11 cellular contexts compared by ENCODE assay signal in the genomic region with DNA sequence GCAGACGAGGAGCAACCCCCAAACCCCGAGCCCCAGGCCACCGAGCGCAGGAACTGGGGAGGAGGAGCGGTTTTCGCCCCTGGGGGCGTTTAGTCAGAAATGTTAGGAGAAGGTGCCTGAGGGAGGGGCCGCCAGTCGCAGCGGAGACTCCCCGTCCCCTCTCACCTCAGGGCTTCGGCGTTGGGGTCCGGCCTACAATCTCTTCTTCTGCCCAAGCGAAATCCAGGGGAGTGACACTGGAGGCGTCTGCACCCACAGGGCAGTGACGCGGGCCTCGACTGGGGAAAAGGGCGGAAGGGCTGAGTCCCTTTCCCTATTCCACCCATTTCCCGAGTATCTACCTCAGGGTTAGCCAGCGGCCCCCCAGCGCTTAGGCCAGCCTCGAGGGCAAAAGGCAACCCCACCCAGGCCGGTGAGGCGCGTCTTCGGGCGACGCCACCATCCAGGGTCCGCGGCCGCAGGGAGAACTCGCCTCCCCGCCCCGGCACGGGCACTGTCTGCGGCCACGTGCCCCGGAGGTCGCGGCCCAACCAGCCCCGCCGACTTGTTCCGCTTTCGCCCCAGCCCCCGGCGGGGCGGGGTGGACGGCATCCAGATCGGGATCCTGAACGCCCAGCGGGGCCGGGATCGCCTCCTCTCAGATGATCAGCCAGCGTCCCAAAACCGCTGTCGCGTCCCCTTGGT.
DNase-seq lines count a peak whose midpoint lies in the region; ATAC-seq and TF ChIP-seq lines count a peak whose summit lies in the region.
"Had no signal": no experiment of that assay in that cellular context is flagged by ENCODE, and none has a peak within 500 bp of the region (broad histone marks: within the 10 kb centered on the region; RNA-seq: fewer than 3 reads in every experiment).

No MANE protein-coding gene starts in this region.

- H3K9me3 Mint-ChIP-seq in activated T-helper 17 cell treated with anti-CD3 and anti-CD28 coated beads, Interleukin-2, amount 50 U/mL, for 72 hours: no peaks in the 10 kb centered on the region
- H3K9me3 Mint-ChIP-seq: activated naive CD4-positive, alpha-beta T cell treated with anti-CD3 and anti-CD28 coated beads, Interleukin-2, amount 50 U/mL, for 72 hours had no signal

- H3K36me3 Mint-ChIP-seq in activated T-helper 17 cell treated with anti-CD3 and anti-CD28 coated beads, Interleukin-2, amount 50 U/mL, for 72 hours (ENCODE audit: low read depth): peaks cover 7% of the 10 kb centered on the region

- H3K4me3 ChIP-seq in fibroblast of villous mesenchyme (ENCODE audit: low read depth, low read length) (peak overlapping the region; percentile 26), muscle layer of colon (ENCODE audit: low read depth in 1 of 2, low read length in 2 of 2) (peak overlapping the region; percentile 29 to 30), thoracic aorta (peak overlapping the region; percentile 61)

- peak overlapping the region; percentile 33 for H3K4me3 Mint-ChIP-seq in activated T-helper 17 cell treated with anti-CD3 and anti-CD28 coated beads, Interleukin-2, amount 50 U/mL, for 72 hours

- no peak overlapping the region for H3K27ac Mint-ChIP-seq in activated T-helper 17 cell treated with anti-CD3 and anti-CD28 coated beads, Interleukin-2, amount 50 U/mL, for 72 hours
- H3K27ac Mint-ChIP-seq: activated naive CD4-positive, alpha-beta T cell treated with anti-CD3 and anti-CD28 coated beads, Interleukin-2, amount 50 U/mL, for 72 hours had no signal

- no peak for ATAC-seq in activated T-helper 17 cell treated with anti-CD3 and anti-CD28 coated beads, Interleukin-2, amount 50 U/mL, for 72 hours (replicated peaks)
- ATAC-seq in thoracic aorta (ENCODE audit: insufficient number of reproducible peaks, low FRiP score, low read depth): no peak
- no peak for ATAC-seq in HG02763 (IDR thresholded peaks at IDR 0.05; ENCODE audit: unreplicated experiment)
- ATAC-seq in GM21390 (IDR thresholded peaks at IDR 0.05; ENCODE audit: unreplicated experiment): no peak

- H3K27ac ChIP-seq in muscle layer of colon (ENCODE audit: low read depth, low read length): no peak overlapping the region
- no peak overlapping the region for H3K27ac ChIP-seq in thoracic aorta
- H3K27ac ChIP-seq: VCaP had no signal

- peaks cover 76% of the 10 kb centered on the region for H3K27me3 Mint-ChIP-seq in activated T-helper 17 cell treated with anti-CD3 and anti-CD28 coated beads, Interleukin-2, amount 50 U/mL, for 72 hours

- H3K36me3 ChIP-seq in muscle layer of colon (ENCODE audit: insufficient read depth, low read length) (no peaks in the 10 kb centered on the region), thoracic aorta (no peaks in the 10 kb centered on the region)

- no peak for DNase-seq in fibroblast of villous mesenchyme (ENCODE audit: low read depth)
- no peak for DNase-seq in thoracic aorta (ENCODE audit: low spot score)
- DNase-seq in posterior vena cava (ENCODE audit: low spot score): no peak
- DNase-seq: foreskin melanocyte; stimulated activated naive CD4-positive, alpha-beta T cell had no signal

- H3K27me3 ChIP-seq in muscle layer of colon (ENCODE audit: control insufficient read depth in 1 of 2, insufficient read depth in 2 of 2, low read length in 2 of 2) (peaks cover 67 to 72% of the 10 kb centered on the region in 2 donors), thoracic aorta (replicated peaks; ENCODE audit: insufficient read depth) (peaks cover 25% of the 10 kb centered on the region)

- H3K4me1 ChIP-seq in muscle layer of colon (ENCODE audit: insufficient read depth, low read length) (peaks cover 11% of the 10 kb centered on the region), thoracic aorta (ENCODE audit: control insufficient read depth in 1 of 2, low read depth in 2 of 2) (peaks cover 0 to 18% of the 10 kb centered on the region in 2 donors)

- no peaks in the 10 kb centered on the region for H3K9me3 ChIP-seq in muscle layer of colon (ENCODE audit: low read length)
- H3K9me3 ChIP-seq in thoracic aorta: no peaks in the 10 kb centered on the region

- intact Hi-C loops in posterior vena cava (cut with DNase I): no loop called here

- no peak overlapping the region for H3K9ac ChIP-seq in muscle layer of colon (ENCODE audit: low read length)

- H3K4me1 Mint-ChIP-seq in activated T-helper 17 cell treated with anti-CD3 and anti-CD28 coated beads, Interleukin-2, amount 50 U/mL, for 72 hours: peaks cover 6% of the 10 kb centered on the region

- TF ChIP-seq CTCF in fibroblast of villous mesenchyme (IDR thresholded peaks at IDR 0.05; ENCODE audit: insufficient read depth, low read depth, low read length) (no peak), thoracic aorta (IDR thresholded peaks at IDR 0.05) (no peak)
